1 cellular context compared by ENCODE assay signal in genomic region chr6:31718294-31718693, GRCh38.
TF ChIP-seq lines count a peak whose summit lies in the region.

No MANE protein-coding gene starts in this region.

TF ChIP-seq in SK-N-SH, 30 proteins besides CTCF, POLR2A, EP300 and RAD21 (continued from another document):
- TF ChIP-seq, protein P1, sequence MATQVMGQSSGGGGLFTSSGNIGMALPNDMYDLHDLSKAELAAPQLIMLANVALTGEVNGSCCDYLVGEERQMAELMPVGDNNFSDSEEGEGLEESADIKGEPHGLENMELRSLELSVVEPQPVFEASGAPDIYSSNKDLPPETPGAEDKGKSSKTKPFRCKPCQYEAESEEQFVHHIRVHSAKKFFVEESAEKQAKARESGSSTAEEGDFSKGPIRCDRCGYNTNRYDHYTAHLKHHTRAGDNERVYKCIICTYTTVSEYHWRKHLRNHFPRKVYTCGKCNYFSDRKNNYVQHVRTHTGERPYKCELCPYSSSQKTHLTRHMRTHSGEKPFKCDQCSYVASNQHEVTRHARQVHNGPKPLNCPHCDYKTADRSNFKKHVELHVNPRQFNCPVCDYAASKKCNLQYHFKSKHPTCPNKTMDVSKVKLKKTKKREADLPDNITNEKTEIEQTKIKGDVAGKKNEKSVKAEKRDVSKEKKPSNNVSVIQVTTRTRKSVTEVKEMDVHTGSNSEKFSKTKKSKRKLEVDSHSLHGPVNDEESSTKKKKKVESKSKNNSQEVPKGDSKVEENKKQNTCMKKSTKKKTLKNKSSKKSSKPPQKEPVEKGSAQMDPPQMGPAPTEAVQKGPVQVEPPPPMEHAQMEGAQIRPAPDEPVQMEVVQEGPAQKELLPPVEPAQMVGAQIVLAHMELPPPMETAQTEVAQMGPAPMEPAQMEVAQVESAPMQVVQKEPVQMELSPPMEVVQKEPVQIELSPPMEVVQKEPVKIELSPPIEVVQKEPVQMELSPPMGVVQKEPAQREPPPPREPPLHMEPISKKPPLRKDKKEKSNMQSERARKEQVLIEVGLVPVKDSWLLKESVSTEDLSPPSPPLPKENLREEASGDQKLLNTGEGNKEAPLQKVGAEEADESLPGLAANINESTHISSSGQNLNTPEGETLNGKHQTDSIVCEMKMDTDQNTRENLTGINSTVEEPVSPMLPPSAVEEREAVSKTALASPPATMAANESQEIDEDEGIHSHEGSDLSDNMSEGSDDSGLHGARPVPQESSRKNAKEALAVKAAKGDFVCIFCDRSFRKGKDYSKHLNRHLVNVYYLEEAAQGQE (IDR thresholded peaks at IDR 0.05; ENCODE audit: low read depth, low read length), result no peak
- TF ChIP-seq EZH2phosphoT487 (IDR thresholded peaks at IDR 0.05; ENCODE audit: borderline replicate concordance, low read depth) (no peak), NFIC (IDR thresholded peaks at IDR 0.05; ENCODE audit: borderline replicate concordance) (no peak), CHD2 (IDR thresholded peaks at IDR 0.05; ENCODE audit: low read length, partially characterized antibody) (no peak), MEF2A (IDR thresholded peaks at IDR 0.05; ENCODE audit: borderline replicate concordance, low read depth) (no peak), ELF1 (IDR thresholded peaks at IDR 0.05) (no peak), GATA2 (CRISPR knock-in tag; IDR thresholded peaks at IDR 0.05) (no peak)
TF ChIP-seq in SK-N-SH: peak in this region for 0.
